12 cellular contexts compared by ENCODE assay signal in genomic region chr4:118941799-118942198, GRCh38. TPM values are rescaled to one million over a fixed set of nuclear protein-coding genes. Genes with fewer than 3 reads are reported as not detected.
DNase-seq lines count a peak whose midpoint lies in the region; ATAC-seq, FAIRE-seq and TF ChIP-seq lines count a peak whose summit lies in the region.
"Had no signal": no experiment of that assay in that cellular context is flagged by ENCODE, and none has a peak within 500 bp of the region (broad histone marks: within the 10 kb centered on the region; RNA-seq: fewer than 3 reads in every experiment).

No MANE protein-coding gene starts in this region.

- H3K4me3 ChIP-seq in astrocyte (ENCODE audit: insufficient read depth, low read depth, low read length), result no peak overlapping the region

- H2AFZ ChIP-seq in astrocyte (ENCODE audit: low read depth, low read length), result no peak overlapping the region

- no peaks in the 10 kb centered on the region for H3K36me3 Mint-ChIP-seq in astrocyte (ENCODE audit: low read depth, unreplicated experiment)

- H3K79me2 ChIP-seq in astrocyte (ENCODE audit: insufficient read depth, low read length), result no peaks in the 10 kb centered on the region

- H3K4me1 Mint-ChIP-seq in astrocyte (ENCODE audit: low read depth, unreplicated experiment), result peaks cover 7% of the 10 kb centered on the region

- peak overlapping the region; percentile 9 for H3K4me2 ChIP-seq in astrocyte (ENCODE audit: low read length)

- no peak overlapping the region for H3K4me3 Mint-ChIP-seq in astrocyte (ENCODE audit: unreplicated experiment)

- TF ChIP-seq CTCF in astrocyte (IDR thresholded peaks at IDR 0.05; ENCODE audit: insufficient read depth, low read depth, low read length), result no peak

- H3K27ac Mint-ChIP-seq in astrocyte (ENCODE audit: unreplicated experiment), result no peak overlapping the region

- no peaks in the 10 kb centered on the region for H4K20me1 ChIP-seq in astrocyte (ENCODE audit: insufficient read depth, low read length)

- intact Hi-C loops in Right ventricle myocardium inferior (cut with DNase I) (no loop called here), cardiac septum (cut with DNase I) (no loop called here)

- peaks cover 1% of the 10 kb centered on the region for H3K9me3 Mint-ChIP-seq in astrocyte (ENCODE audit: unreplicated experiment)

- H3K36me3 ChIP-seq in astrocyte (ENCODE audit: insufficient read depth, low read length), result no peaks in the 10 kb centered on the region

- peaks cover 4% of the 10 kb centered on the region for H3K4me1 ChIP-seq in astrocyte (ENCODE audit: insufficient read depth, low read length)

- no peaks in the 10 kb centered on the region for H3K27me3 ChIP-seq in astrocyte (ENCODE audit: insufficient read depth, low read length)

- H3K9ac ChIP-seq in astrocyte (ENCODE audit: low read length), result no peak overlapping the region

- DNase-seq in Right ventricle myocardium inferior (ENCODE audit: missing footprints) (no peak), cardiac septum (ENCODE audit: low spot score) (no peak), astrocyte (ENCODE audit: low read depth) (peak; percentile 24), kidney tubule cell (ENCODE audit: low spot score) (peak; percentile 25), NCI-H2107 (lab: John Stamatoyannopoulos, UW) (no peak)
- DNase-seq in stimulated activated CD4-positive, alpha-beta T cell treated with anti-CD3 and anti-CD28 coated beads, Interleukin-4, amount 100 ng/mL, for 4 hours, result no peak
- DNase-seq: activated CD4-positive, alpha-beta T cell treated with anti-CD3 and anti-CD28 coated beads for 48 hours; activated naive CD4-positive, alpha-beta T cell treated with Interleukin-2 at 50 U/mL for 16 hours; NCI-H1048 had no signal

- ATAC-seq in Right ventricle myocardium inferior, result peak; percentile 63
- ATAC-seq in GM18870 (IDR thresholded peaks at IDR 0.05; ENCODE audit: unreplicated experiment), result no peak
- no peak for ATAC-seq in HG02610 (IDR thresholded peaks at IDR 0.05; ENCODE audit: unreplicated experiment)

- no peaks in the 10 kb centered on the region for H3K27me3 Mint-ChIP-seq in astrocyte (ENCODE audit: low read depth, unreplicated experiment)

- no peak overlapping the region for H3K27ac ChIP-seq in astrocyte (ENCODE audit: low read depth, low read length)

- no peaks in the 10 kb centered on the region for H3K9me3 ChIP-seq in astrocyte (ENCODE audit: insufficient read depth, low read depth, low read length)

- no peak for FAIRE-seq in astrocyte (lab: Jason Lieb, UNC)
- FAIRE-seq: GM12892 had no signal

RNA-seq across cellular contexts. Expression of gene SYNPO2, which starts 53.1 kb away (rescaled TPM):
- total RNA-seq in Right ventricle myocardium inferior, result 206 TPM
- 316 TPM for total RNA-seq in cardiac septum
- 4.2 and 4.7 TPM in 2 replicates for total RNA-seq in astrocyte

Comparison
In these comparisons a context has a peak if more than half of its experiments do, and no peak if none do; other contexts are left out.
1. DNase-seq: peak in astrocyte (single experiment) and kidney tubule cell (single experiment); none in Right ventricle myocardium inferior (single experiment), cardiac septum (single experiment), NCI-H2107 (single experiment) and stimulated activated CD4-positive, alpha-beta T cell treated with anti-CD3 and anti-CD28 coated beads, Interleukin-4, amount 100 ng/mL, for 4 hours (0 of 2).
2. RNA of gene SYNPO2, which starts 53.1 kb away (total RNA-seq): 316 TPM in cardiac septum (single experiment) and 206 TPM in Right ventricle myocardium inferior (single experiment); 4.2 to 4.7 TPM in astrocyte; every median in the first group is over 10 times any median in the second.